Comparison of ENCODE assay signal across 9 cellular contexts in genomic region chr17:68196394-68197090, GRCh38. TPM values are rescaled to one million over a fixed set of nuclear protein-coding genes. Genes with fewer than 3 reads are reported as not detected.
DNase-seq lines count a peak whose midpoint lies in the region; ATAC-seq and TF ChIP-seq lines count a peak whose summit lies in the region.
"Had no signal": no experiment of that assay in that cellular context is flagged by ENCODE, and none has a peak within 500 bp of the region (broad histone marks: within the 10 kb centered on the region; RNA-seq: fewer than 3 reads in every experiment).

No MANE protein-coding gene starts in this region.

- peak overlapping the region; percentile 54 for H3K4me3 Mint-ChIP-seq in natural killer cell treated with Interleukin-12 subunit alpha and Interleukin-12 subunit beta and Interleukin-15 and Interleukin-18, amount 100 ng/mL, for 72 hours

- H3K36me3 ChIP-seq in BLaER1 treated with 17β-estradiol and CSF1 and Interleukin-3, amounts not matched to agents 10 nM and 100 nM: peaks cover 0 to 5% (median 0%) of the 10 kb centered on the region in 11 experiments; a peak in 1 of 22 replicates
- no peaks in the 10 kb centered on the region for H3K36me3 ChIP-seq in Karpas-422 (ENCODE audit: insufficient read depth, low read length)

- H3K9ac ChIP-seq in BLaER1 treated with 17β-estradiol and CSF1 and Interleukin-3, amounts not matched to agents 10 nM and 100 nM: peak overlapping the region in 2 of 11 experiments; percentile 24 to 26; a peak in 2 of 22 replicates
- H3K9ac ChIP-seq in Karpas-422 (ENCODE audit: low read length): peak overlapping the region; percentile 74

- TF ChIP-seq CTCF in coronary artery (IDR thresholded peaks at IDR 0.05): no peak

- DNase-seq in Karpas-422 (peak; percentile 42), coronary artery (ENCODE audit: low spot score) (no peak), COR-L47 (lab: John Stamatoyannopoulos, UW) (no peak), NCI-H2107 (lab: John Stamatoyannopoulos, UW) (no peak), GM19240 (ENCODE audit: insufficient read length, low spot score) (no peak)
- DNase-seq in natural killer cell treated with Interleukin-12 subunit alpha and Interleukin-12 subunit beta and Interleukin-15 and Interleukin-18, amount 100 ng/mL, for 72 hours (ENCODE audit: low spot score): no peak
- DNase-seq in central memory CD4-positive, alpha-beta T cell: no peak
- DNase-seq: foreskin melanocyte had no signal

- no peaks in the 10 kb centered on the region for H3K9me3 Mint-ChIP-seq in natural killer cell treated with Interleukin-12 subunit alpha and Interleukin-12 subunit beta and Interleukin-15 and Interleukin-18, amount 100 ng/mL, for 72 hours

- H3K4me3 ChIP-seq in BLaER1 treated with 17β-estradiol and CSF1 and Interleukin-3, amounts not matched to agents 10 nM and 100 nM: peak overlapping the region in 9 of 10 experiments; percentile 23 to 62 (median 44); a peak in 15 of 20 replicates
- H3K4me3 ChIP-seq in Karpas-422 (ENCODE audit: low read length) (peak overlapping the region; percentile 74), coronary artery (peak overlapping the region; percentile 61)

- H3K27me3 Mint-ChIP-seq in natural killer cell treated with Interleukin-12 subunit alpha and Interleukin-12 subunit beta and Interleukin-15 and Interleukin-18, amount 100 ng/mL, for 72 hours: peaks cover 0 to 17% of the 10 kb centered on the region in 2 donors

- H3K27ac Mint-ChIP-seq in natural killer cell treated with Interleukin-12 subunit alpha and Interleukin-12 subunit beta and Interleukin-15 and Interleukin-18, amount 100 ng/mL, for 72 hours: no peak overlapping the region

- H3K27me3 ChIP-seq in BLaER1 treated with 17β-estradiol and CSF1 and Interleukin-3, amounts not matched to agents 10 nM and 100 nM: peaks cover 75 to 88% (median 80%) of the 10 kb centered on the region in 11 experiments
- no peaks in the 10 kb centered on the region for H3K27me3 ChIP-seq in Karpas-422 (ENCODE audit: low read length)

- H3K9me3 ChIP-seq in BLaER1 treated with 17β-estradiol and CSF1 and Interleukin-3, amounts not matched to agents 10 nM and 100 nM (replicated peaks in 1 of 11): no peaks in the 10 kb centered on the region
- H3K9me3 ChIP-seq in Karpas-422 (ENCODE audit: low read length): no peaks in the 10 kb centered on the region

- no peaks in the 10 kb centered on the region for H3K9me2 ChIP-seq in Karpas-422 (replicated peaks; ENCODE audit: insufficient read depth, low read length)

- peak overlapping the region; percentile 35 to 90 (median 69) for H3K4me2 ChIP-seq in BLaER1 treated with 17β-estradiol and CSF1 and Interleukin-3, amounts not matched to agents 10 nM and 100 nM
- H3K4me2 ChIP-seq in Karpas-422 (ENCODE audit: low read depth, low read length, poor library complexity, severe bottlenecking): peak overlapping the region; percentile 99

- no peak for ATAC-seq in natural killer cell treated with Interleukin-12 subunit alpha and Interleukin-12 subunit beta and Interleukin-15 and Interleukin-18, amount 100 ng/mL, for 72 hours

- no peaks in the 10 kb centered on the region for H3K36me3 Mint-ChIP-seq in natural killer cell treated with Interleukin-12 subunit alpha and Interleukin-12 subunit beta and Interleukin-15 and Interleukin-18, amount 100 ng/mL, for 72 hours

- no peaks in the 10 kb centered on the region for H3K79me2 ChIP-seq in Karpas-422 (ENCODE audit: low read length)

- peaks cover 43 to 52% (median 49%) of the 10 kb centered on the region in 10 experiments for H3K4me1 ChIP-seq in BLaER1 treated with 17β-estradiol and CSF1 and Interleukin-3, amounts not matched to agents 10 nM and 100 nM
- H3K4me1 ChIP-seq in Karpas-422 (ENCODE audit: low read length): peaks cover 39% of the 10 kb centered on the region

- no peak overlapping the region for H3K27ac ChIP-seq in BLaER1 treated with 17β-estradiol and CSF1 and Interleukin-3, amounts not matched to agents 10 nM and 100 nM
- H3K27ac ChIP-seq in Karpas-422 (ENCODE audit: low read length) (no peak overlapping the region), coronary artery (no peak overlapping the region)

- peaks cover 11 to 21% of the 10 kb centered on the region in 2 donors for H3K4me1 Mint-ChIP-seq in natural killer cell treated with Interleukin-12 subunit alpha and Interleukin-12 subunit beta and Interleukin-15 and Interleukin-18, amount 100 ng/mL, for 72 hours (ENCODE audit: low read depth in 2 of 2)

- H2AFZ ChIP-seq in Karpas-422 (ENCODE audit: low read length): peak overlapping the region; percentile 75; the same call in 1 of the 2 replicates

- H4K20me1 ChIP-seq in BLaER1 treated with 17β-estradiol and CSF1 and Interleukin-3, amounts not matched to agents 10 nM and 100 nM: peaks cover 0 to 72% (median 47%) of the 10 kb centered on the region in 11 experiments; a peak in 17 of 22 replicates
- no peaks in the 10 kb centered on the region for H4K20me1 ChIP-seq in Karpas-422 (ENCODE audit: insufficient read depth, low read depth, low read length)

RNA-seq across cellular contexts. Expression of gene AMZ2, which starts 51.3 kb away (rescaled TPM):
- total RNA-seq in Karpas-422 (2014; rRNA removed; shearing (Covaris generic); ENCODE audit: low replicate concordance): 66.7 and 136 TPM in 2 replicates
- 10 to 100 TPM; 47.1 to 62.2 TPM for total RNA-seq in natural killer cell treated with Interleukin-12 subunit alpha and Interleukin-12 subunit beta and Interleukin-15 and Interleukin-18, amount 100 ng/mL, for 72 hours
